Comparison of ENCODE assay signal across 14 cellular contexts in the genomic region with DNA sequence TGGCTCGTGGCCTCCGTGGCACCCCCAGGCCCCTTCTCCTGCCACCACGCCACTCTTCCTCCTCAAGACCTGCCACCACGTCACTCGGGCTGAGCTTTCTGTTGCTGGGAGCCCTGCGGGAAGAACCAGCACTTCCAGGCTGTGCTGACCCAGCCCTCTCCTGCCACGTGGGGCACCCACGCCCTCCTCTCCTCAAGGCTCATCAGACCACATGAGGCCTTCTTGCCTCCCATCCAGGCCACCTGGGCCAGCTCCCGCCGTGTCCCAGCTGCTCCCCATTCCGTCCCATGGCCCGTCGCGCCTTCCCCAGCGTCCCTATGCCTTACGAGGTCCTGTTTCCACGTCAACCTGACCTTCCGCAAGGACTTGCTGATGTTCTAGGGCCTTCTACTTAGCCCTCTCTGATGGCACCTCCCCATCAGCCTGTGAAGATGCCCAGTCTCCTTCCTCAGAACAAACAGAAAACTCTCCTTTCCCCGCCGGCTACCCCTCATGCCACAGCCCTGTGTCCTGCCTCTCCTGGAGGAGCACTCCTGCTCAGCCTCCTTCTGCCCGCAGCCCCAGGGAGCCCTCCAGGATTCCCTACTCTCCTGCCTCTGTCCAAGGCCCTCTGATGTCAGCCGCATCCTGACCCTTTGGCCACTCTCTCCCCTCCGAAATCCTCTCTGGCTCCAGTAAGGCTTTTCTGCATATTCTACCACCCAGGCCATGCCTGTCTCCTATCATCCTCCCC.
A peak's percentile ranks its signal among the peaks of the same experiment; 100 is the strongest.
DNase-seq lines count a peak whose midpoint lies in the region; ATAC-seq and TF ChIP-seq lines count a peak whose summit lies in the region.
"Had no signal": no experiment of that assay in that cellular context is flagged by ENCODE, and none has a peak within 500 bp of the region (broad histone marks: within the 10 kb centered on the region; RNA-seq: fewer than 3 reads in every experiment).

No MANE protein-coding gene starts in this region.

- peaks cover 25% of the 10 kb centered on the region for H3K36me3 Mint-ChIP-seq in T-helper 2 cell treated with Interferon-gamma antibody and Interleukin-4, amounts not matched to agents 5 μg/mL and 100 μg/mL, for 36 hours (ENCODE audit: low read depth)
- peaks cover 14% of the 10 kb centered on the region for H3K36me3 Mint-ChIP-seq in progenitor cell of endocrine pancreas (ENCODE audit: insufficient read depth)

- ATAC-seq in esophagus mucosa: peak; percentile 55
- no peak for ATAC-seq in HG03025 (IDR thresholded peaks at IDR 0.05; ENCODE audit: low FRiP score, unreplicated experiment)

- no peaks in the 10 kb centered on the region for H3K27me3 Mint-ChIP-seq in T-helper 2 cell treated with Interferon-gamma antibody and Interleukin-4, amounts not matched to agents 5 μg/mL and 100 μg/mL, for 36 hours (ENCODE audit: low read depth)
- H3K27me3 Mint-ChIP-seq in progenitor cell of endocrine pancreas: peaks cover 3% of the 10 kb centered on the region

- DNase-seq in T-helper 2 cell treated with Interferon-gamma antibody and Interleukin-4, amounts not matched to agents 5 μg/mL and 100 μg/mL, for 36 hours (ENCODE audit: low spot score): no peak
- DNase-seq in T-helper 2 cell (no peak), progenitor cell of endocrine pancreas (ENCODE audit: low spot score, unreplicated experiment) (no peak), DMS153 (lab: John Stamatoyannopoulos, UW) (no peak), mucosa of gallbladder (ENCODE audit: low spot score) (no peak)
- DNase-seq: activated CD4-positive, CD25-positive, alpha-beta regulatory T cell; activated naive CD4-positive, alpha-beta T cell treated with Interleukin-2 at 50 U/mL for 16 hours; KBM-7; naive B cell; NCI-H187; SJCRH30 had no signal

- peaks cover 38% of the 10 kb centered on the region for H3K4me1 Mint-ChIP-seq in T-helper 2 cell treated with Interferon-gamma antibody and Interleukin-4, amounts not matched to agents 5 μg/mL and 100 μg/mL, for 36 hours (ENCODE audit: low read depth)
- H3K4me1 Mint-ChIP-seq in progenitor cell of endocrine pancreas (ENCODE audit: low read depth): peaks cover 4% of the 10 kb centered on the region

- H3K4me3 Mint-ChIP-seq in T-helper 2 cell treated with Interferon-gamma antibody and Interleukin-4, amounts not matched to agents 5 μg/mL and 100 μg/mL, for 36 hours: no peak overlapping the region
- no peak overlapping the region for H3K4me3 Mint-ChIP-seq in progenitor cell of endocrine pancreas (ENCODE audit: low read depth)

- H3K9me3 Mint-ChIP-seq in T-helper 2 cell treated with Interferon-gamma antibody and Interleukin-4, amounts not matched to agents 5 μg/mL and 100 μg/mL, for 36 hours: no peaks in the 10 kb centered on the region
- no peaks in the 10 kb centered on the region for H3K9me3 Mint-ChIP-seq in progenitor cell of endocrine pancreas (ENCODE audit: low read depth)
- H3K9me3 Mint-ChIP-seq: naive B cell had no signal

- peak overlapping the region; percentile 14; the same call in 1 of the 2 replicates for H3K27ac ChIP-seq in VCaP
- H3K27ac ChIP-seq: SJCRH30 had no signal

- TF ChIP-seq CTCF in VCaP (conservative IDR thresholded peaks at IDR 0.05): no peak
- TF ChIP-seq CTCF in progenitor cell of endocrine pancreas (IDR thresholded peaks at IDR 0.05; ENCODE audit: unreplicated experiment): no peak

- peak overlapping the region; percentile 82 for H3K27ac Mint-ChIP-seq in T-helper 2 cell treated with Interferon-gamma antibody and Interleukin-4, amounts not matched to agents 5 μg/mL and 100 μg/mL, for 36 hours
- peak overlapping the region; percentile 20 for H3K27ac Mint-ChIP-seq in progenitor cell of endocrine pancreas
